In genomic region chr15:52416537-52416936, GRCh38 we compare ENCODE assay signal across 1 cellular context.
TF ChIP-seq lines count a peak whose summit lies in the region.
"Not testable (repeated sequence)": the region's sequence is repeated elsewhere in the genome, so short reads cannot be mapped to it uniquely, and the experiment has no call there.

No MANE protein-coding gene starts in this region.

TF ChIP-seq in K562, 482 proteins besides CTCF, POLR2A, EP300 and RAD21:
- TF ChIP-seq PBX2 (CRISPR knock-in tag; IDR thresholded peaks at IDR 0.05; ENCODE audit: low read depth): not testable (repeated sequence)
- TF ChIP-seq PBX2 (tag; conservative IDR thresholded peaks at IDR 0.05; ENCODE audit: low read depth) (peak; percentile 61; the same call in 1 of the 2 replicates), TAL1 (IDR thresholded peaks at IDR 0.05) (0 out of 2 replicates have a peak, but pooled peaks have one; percentile 22), TCF3 (CRISPR knock-in tag; IDR thresholded peaks at IDR 0.05) (peak; percentile 39; the same call in 1 of the 2 replicates)
